ENCODE assay signal across 20 cellular contexts in the genomic region with DNA sequence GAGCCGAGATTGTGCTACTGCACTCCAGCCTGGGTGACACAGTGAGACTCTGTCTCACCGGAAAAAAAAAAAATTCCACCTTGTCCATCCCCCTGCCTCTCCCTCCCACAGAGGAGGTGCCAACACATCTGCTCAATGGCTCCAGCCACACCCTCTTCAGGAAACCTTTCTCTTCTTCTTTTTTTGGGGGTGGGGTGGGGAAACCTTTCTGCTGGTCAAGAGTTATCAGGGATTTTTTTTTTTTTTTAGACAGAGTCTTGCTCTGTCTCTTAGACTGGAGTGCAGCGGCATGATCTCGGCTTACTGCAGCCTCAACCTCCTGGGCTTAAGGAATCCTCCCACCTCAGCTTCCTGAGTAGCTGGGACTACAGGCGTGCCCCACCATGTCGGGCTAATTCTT. TPM values are rescaled to one million over a fixed set of nuclear protein-coding genes. Genes with fewer than 3 reads are reported as not detected.
DNase-seq lines count a peak whose midpoint lies in the region; ATAC-seq and TF ChIP-seq lines count a peak whose summit lies in the region.
"Had no signal": no experiment of that assay in that cellular context is flagged by ENCODE, and none has a peak within 500 bp of the region (broad histone marks: within the 10 kb centered on the region; RNA-seq: fewer than 3 reads in every experiment).

No MANE protein-coding gene starts in this region.

- peaks cover 37 to 92% (median 68%) of the 10 kb centered on the region in 4 donors for H3K4me1 Mint-ChIP-seq in CD4-positive, alpha-beta memory T cell
- H3K4me1 Mint-ChIP-seq in activated T-helper 1 cell treated with anti-CD3 and anti-CD28 coated beads, Interleukin-12 subunit alpha, Interleukin-12 subunit beta, Interleukin-2, Interleukin-4 antibody, amounts not matched to agents 30 ng/mL and 10 ng/mL and 1 ng/mL, durations not matched to agents 14 hours and 24 hours and 36 hours (ENCODE audit: low read depth) = peaks cover 87% of the 10 kb centered on the region
- peaks cover 22% of the 10 kb centered on the region for H3K4me1 Mint-ChIP-seq in memory B cell

- peaks cover 91% of the 10 kb centered on the region for H3K4me1 ChIP-seq in CD4-positive, alpha-beta memory T cell (ENCODE audit: insufficient read depth, low read length)
- H3K4me1 ChIP-seq in IMR-90 (ENCODE audit: control insufficient read depth, insufficient read depth, low read length) = peaks cover 36% of the 10 kb centered on the region

- CTCF ChIA-PET in CD4-positive, alpha-beta memory T cell (lab: Charles Lee; ENCODE audit: partially characterized antibody) = interaction anchor here (1.4 to 10.1 kb wide), 4 partner anchors 19 to 77 kb away, joined by 3 to 91 read pairs (median 8); no protein-coding TSS in a partner anchor
- CTCF ChIA-PET in IMR-90 (lab: Yijun Ruan, JAX) = no interaction called here

- no peak for ATAC-seq in IMR-90 (ENCODE audit: low read depth)
- no peak for ATAC-seq in memory B cell (ENCODE audit: low read depth)
- ATAC-seq: left ventricle myocardium superior had no signal

- H2BK20ac ChIP-seq in IMR-90 (ENCODE audit: low read depth, low read length) = peak overlapping the region; percentile 93

- peak overlapping the region; percentile 23; the same call in 1 of the 2 replicates for H4K5ac ChIP-seq in IMR-90 (ENCODE audit: low read depth, low read length)

- intact Hi-C loops in CD4-positive, alpha-beta memory T cell (cut with micrococcal nuclease) = loop anchor here (5.0 kb wide), 1 partner anchor 40 kb away; a partner anchor contains a TSS
- intact Hi-C loops in IMR-90 (cut with micrococcal nuclease) = no loop called here
- intact Hi-C loops in activated T-helper 1 cell treated with anti-CD3 and anti-CD28 coated beads, Interleukin-12 subunit alpha, Interleukin-12 subunit beta, Interleukin-2, Interleukin-4 antibody, amounts not matched to agents 30 ng/mL and 10 ng/mL and 1 ng/mL, durations not matched to agents 14 hours and 24 hours and 36 hours (cut with micrococcal nuclease) = no loop called here

- H3K27ac Mint-ChIP-seq in CD4-positive, alpha-beta memory T cell = peak overlapping the region; percentile 97 to 100 (median 99)
- H3K27ac Mint-ChIP-seq in activated T-helper 1 cell treated with anti-CD3 and anti-CD28 coated beads, Interleukin-12 subunit alpha, Interleukin-12 subunit beta, Interleukin-2, Interleukin-4 antibody, amounts not matched to agents 30 ng/mL and 10 ng/mL and 1 ng/mL, durations not matched to agents 14 hours and 24 hours and 36 hours = peak overlapping the region; percentile 99
- peak overlapping the region; percentile 80 for H3K27ac Mint-ChIP-seq in memory B cell

- POLR2A ChIA-PET in CD4-positive, alpha-beta memory T cell (lab: Charles Lee; ENCODE audit: partially characterized antibody) = interaction anchor here (0.6 to 7.0 kb wide), 4 partner anchors 35 to 372 kb away, joined by 3 to 192 read pairs (median 28); no protein-coding TSS in a partner anchor
- POLR2A ChIA-PET in IMR-90 (lab: Charles Lee; ENCODE audit: unreplicated experiment) = no interaction called here

- peak overlapping the region in 3 of 8 donors; percentile 4 to 43 (median 40) for H3K4me3 Mint-ChIP-seq in CD4-positive, alpha-beta memory T cell
- peak overlapping the region; percentile 26 for H3K4me3 Mint-ChIP-seq in activated T-helper 1 cell treated with anti-CD3 and anti-CD28 coated beads, Interleukin-12 subunit alpha, Interleukin-12 subunit beta, Interleukin-2, Interleukin-4 antibody, amounts not matched to agents 30 ng/mL and 10 ng/mL and 1 ng/mL, durations not matched to agents 14 hours and 24 hours and 36 hours
- no peak overlapping the region for H3K4me3 Mint-ChIP-seq in memory B cell
- H3K4me3 Mint-ChIP-seq: nephron had no signal

- peak overlapping the region; percentile 11; the same call in 1 of the 2 replicates for H3K18ac ChIP-seq in IMR-90 (ENCODE audit: low read depth, low read length)

- no peaks in the 10 kb centered on the region for H3K36me3 Mint-ChIP-seq in CD4-positive, alpha-beta memory T cell
- H3K36me3 Mint-ChIP-seq in activated T-helper 1 cell treated with anti-CD3 and anti-CD28 coated beads, Interleukin-12 subunit alpha, Interleukin-12 subunit beta, Interleukin-2, Interleukin-4 antibody, amounts not matched to agents 30 ng/mL and 10 ng/mL and 1 ng/mL, durations not matched to agents 14 hours and 24 hours and 36 hours (ENCODE audit: low read depth) = peaks cover 15% of the 10 kb centered on the region
- no peaks in the 10 kb centered on the region for H3K36me3 Mint-ChIP-seq in memory B cell

- no TSS peak for BruUV-seq in IMR-90 (replicated peaks; lab: Mats Ljungman, UMichigan)

- no peaks in the 10 kb centered on the region for H3K9me3 Mint-ChIP-seq in CD4-positive, alpha-beta memory T cell
- H3K9me3 Mint-ChIP-seq in activated T-helper 1 cell treated with anti-CD3 and anti-CD28 coated beads, Interleukin-12 subunit alpha, Interleukin-12 subunit beta, Interleukin-2, Interleukin-4 antibody, amounts not matched to agents 30 ng/mL and 10 ng/mL and 1 ng/mL, durations not matched to agents 14 hours and 24 hours and 36 hours = no peaks in the 10 kb centered on the region
- H3K9me3 Mint-ChIP-seq in memory B cell = no peaks in the 10 kb centered on the region
- H3K9me3 Mint-ChIP-seq: nephron had no signal

- H3K36me3 ChIP-seq in CD4-positive, alpha-beta memory T cell (ENCODE audit: insufficient read depth, low read length) = no peaks in the 10 kb centered on the region
- no peaks in the 10 kb centered on the region for H3K36me3 ChIP-seq in IMR-90 (ENCODE audit: control insufficient read depth, insufficient read depth, low read length)
- H3K36me3 ChIP-seq: BLaER1 treated with 17β-estradiol and CSF1 and Interleukin-3, amounts not matched to agents 10 nM and 100 nM had no signal

- H3K79me1 ChIP-seq in IMR-90 (ENCODE audit: low read depth in 1 of 2, low read length in 2 of 2) = peaks cover 0 to 24% of the 10 kb centered on the region in 2 experiments; a peak in 2 of 4 replicates

- TF ChIP-seq CTCF in IMR-90 (conservative IDR thresholded peaks at IDR 0.05; ENCODE audit: low read depth, low read length) = no peak

- in situ Hi-C loops in IMR-90 (cut with MboI; ENCODE audit: low sequenced_read_pairs) = no loop called here

- no peak overlapping the region for H3K9ac ChIP-seq in IMR-90 (ENCODE audit: low read depth, low read length)
- H3K9ac ChIP-seq: BLaER1 treated with 17β-estradiol and CSF1 and Interleukin-3, amounts not matched to agents 10 nM and 100 nM had no signal

- H3K4me3 ChIP-seq in CD4-positive, alpha-beta memory T cell (ENCODE audit: low read length in 2 of 2) = no peak overlapping the region
- no peak overlapping the region for H3K4me3 ChIP-seq in IMR-90 (ENCODE audit: insufficient read depth, low read depth, low read length)
- H3K4me3 ChIP-seq: BLaER1 treated with 17β-estradiol and CSF1 and Interleukin-3, amounts not matched to agents 10 nM and 100 nM had no signal

- 0 out of 2 replicates have a peak overlapping the region, but pooled peaks have one; percentile 38 for H3K56ac ChIP-seq in IMR-90 (ENCODE audit: extremely low read depth, insufficient read depth, low read length)

- H3K23ac ChIP-seq in IMR-90 (ENCODE audit: low read depth, low read length) = no peak overlapping the region

- H3K27me3 Mint-ChIP-seq in CD4-positive, alpha-beta memory T cell = no peaks in the 10 kb centered on the region
- no peaks in the 10 kb centered on the region for H3K27me3 Mint-ChIP-seq in activated T-helper 1 cell treated with anti-CD3 and anti-CD28 coated beads, Interleukin-12 subunit alpha, Interleukin-12 subunit beta, Interleukin-2, Interleukin-4 antibody, amounts not matched to agents 30 ng/mL and 10 ng/mL and 1 ng/mL, durations not matched to agents 14 hours and 24 hours and 36 hours (ENCODE audit: insufficient read depth)
- H3K27me3 Mint-ChIP-seq in memory B cell = no peaks in the 10 kb centered on the region

- no CpG with 5 or more reads among the region's 6 CpGs for WGBS in IMR-90 (ENCODE audit: extremely low coverage in 2 of 2, insufficient read length in 1 of 2), 2 experiments

- peak overlapping the region; percentile 95 for H2BK120ac ChIP-seq in IMR-90 (ENCODE audit: low read depth, low read length)

- H4K91ac ChIP-seq in IMR-90 (ENCODE audit: insufficient read depth, low read depth, low read length) = peak overlapping the region; percentile 79

- peak overlapping the region; percentile 19 for H2BK5ac ChIP-seq in IMR-90 (ENCODE audit: low read depth, low read length, poor library complexity, severe bottlenecking)

- no peak for TF ChIP-seq POLR2A in IMR-90 (IDR thresholded peaks at IDR 0.05; ENCODE audit: low read depth, low read length)

- TF ChIP-seq RAD21 in IMR-90 (IDR thresholded peaks at IDR 0.05; ENCODE audit: low read length) = no peak

- peak overlapping the region; percentile 95; the same call in 1 of the 2 replicates for H3K4ac ChIP-seq in IMR-90 (ENCODE audit: low read depth, low read length)

- peak overlapping the region; percentile 94; the same call in 1 of the 3 replicates for H2BK15ac ChIP-seq in IMR-90 (ENCODE audit: low read depth, low read length)

- H3K4me2 ChIP-seq in IMR-90 (ENCODE audit: low read depth, low read length) = no peak overlapping the region

- H4K20me1 ChIP-seq in IMR-90 (ENCODE audit: insufficient read depth, low read length) = no peaks in the 10 kb centered on the region
- H4K20me1 ChIP-seq: BLaER1 treated with 17β-estradiol and CSF1 and Interleukin-3, amounts not matched to agents 10 nM and 100 nM had no signal

- peak overlapping the region; percentile 83 for H3K27ac ChIP-seq in CD4-positive, alpha-beta memory T cell (ENCODE audit: low read depth, low read length)
- H3K27ac ChIP-seq in IMR-90 (ENCODE audit: insufficient read depth, low read length) = no peak overlapping the region
- H3K27ac ChIP-seq: BLaER1 treated with 17β-estradiol and CSF1 and Interleukin-3, amounts not matched to agents 10 nM and 100 nM had no signal

- H3K9me1 ChIP-seq in IMR-90 (ENCODE audit: insufficient read depth, low read length) = peaks cover 48% of the 10 kb centered on the region

- peak overlapping the region; percentile 37; the same call in 1 of the 2 replicates for H3K14ac ChIP-seq in IMR-90 (replicated peaks; ENCODE audit: low read depth, low read length)

- H4K8ac ChIP-seq in IMR-90 (ENCODE audit: low read depth in 2 of 2, low read length in 2 of 2) = peak overlapping the region; percentile 14 to 72; a peak in 2 of 4 replicates

- H3K9me3 ChIP-seq in CD4-positive, alpha-beta memory T cell (ENCODE audit: control insufficient read depth in 1 of 2, low read length in 2 of 2) = no peaks in the 10 kb centered on the region
- no peaks in the 10 kb centered on the region for H3K9me3 ChIP-seq in IMR-90 (ENCODE audit: control insufficient read depth, insufficient read depth, low read length)
- H3K9me3 ChIP-seq: BLaER1 treated with 17β-estradiol and CSF1 and Interleukin-3, amounts not matched to agents 10 nM and 100 nM had no signal

- dilution Hi-C loops in IMR-90 (cut with HindIII; ENCODE audit: low sequenced_read_pairs, unreplicated experiment) = no loop called here

- DNase-seq in CD4-positive, alpha-beta memory T cell = no peak
- DNase-seq in IMR-90 = no peak
- DNase-seq in activated T-helper 1 cell treated with anti-CD3 and anti-CD28 coated beads, Interleukin-12 subunit alpha, Interleukin-12 subunit beta, Interleukin-2, Interleukin-4 antibody, amounts not matched to agents 30 ng/mL and 10 ng/mL and 1 ng/mL, durations not matched to agents 14 hours and 24 hours and 36 hours (ENCODE audit: low spot score) = no peak
- DNase-seq in memory B cell (ENCODE audit: low spot score in 2 of 2) = no peak
- no peak for DNase-seq in SKM-1 treated with dmso at 0.1 percent for 144 hours (lab: John Stamatoyannopoulos, UW; ENCODE audit: unreplicated experiment)
- no peak for DNase-seq in central memory CD4-positive, alpha-beta T cell
- no peak for DNase-seq in NCI-H524 (lab: John Stamatoyannopoulos, UW)
- DNase-seq: activated CD4-positive, alpha-beta T cell treated with anti-CD3 and anti-CD28 coated beads, Interleukin-2, amount 50 U/mL, for 48 hours; activated effector memory CD4-positive, alpha-beta T cell treated with anti-CD3 and anti-CD28 coated beads, Interleukin-2, amount 50 U/mL, for 16 hours; DMS79; effector CD4-positive, alpha-beta T cell; left ventricle myocardium superior; NCI-H1048; NCI-H2107; NCI-H82 had no signal

- peak overlapping the region; percentile 79 for H2AK5ac ChIP-seq in IMR-90 (ENCODE audit: low read depth, low read length)

- H2AFZ ChIP-seq in IMR-90 (replicated peaks; ENCODE audit: low read length, poor library complexity) = no peak overlapping the region

- no peaks in the 10 kb centered on the region for H3K27me3 ChIP-seq in CD4-positive, alpha-beta memory T cell (ENCODE audit: insufficient read depth, low read length)
- no peaks in the 10 kb centered on the region for H3K27me3 ChIP-seq in IMR-90 (ENCODE audit: control insufficient read depth, insufficient read depth, low read length)
- H3K27me3 ChIP-seq: BLaER1 treated with 17β-estradiol and CSF1 and Interleukin-3, amounts not matched to agents 10 nM and 100 nM had no signal

- no peak overlapping the region for H2AK9ac ChIP-seq in IMR-90 (replicated peaks; ENCODE audit: low read depth, low read length, poor library complexity)

RNA-seq across cellular contexts. Expression of a gene that starts 18.7 kb away (rescaled TPM):
- total RNA-seq in CD4-positive, alpha-beta memory T cell = 1 to 10 TPM in 1 of 2 experiments, under 1 TPM in 1; 0.25 to 1.8 TPM
- polyA plus RNA-seq in CD4-positive, alpha-beta memory T cell = under 1 TPM; 0.18 to 0.33 TPM
- total RNA-seq in IMR-90 (2012; rRNA removed) = 0.28 TPM in 1 of 2 replicates, not detected in the other
- 0.07 TPM in 1 of 2 replicates, not detected in the other for polyA plus RNA-seq in IMR-90 (2012; rRNA removed)
- polyA plus RNA-seq in IMR-90 (2012; cell fraction: cytosol; rRNA removed) = 0.07 and 0.08 TPM in 2 replicates
- polyA plus RNA-seq in IMR-90 (2012; cell fraction: nucleus; rRNA removed; ENCODE audit: low replicate concordance) = 0.33 and 0.57 TPM in 2 replicates
- 14.5 and 15.5 TPM in 2 replicates for total RNA-seq in activated T-helper 1 cell treated with anti-CD3 and anti-CD28 coated beads, Interleukin-12 subunit alpha, Interleukin-12 subunit beta, Interleukin-2, Interleukin-4 antibody, amounts not matched to agents 30 ng/mL and 10 ng/mL and 1 ng/mL, durations not matched to agents 14 hours and 24 hours and 36 hours
- total RNA-seq: fibroblast of villous mesenchyme, left ventricle myocardium superior, RPMI7951, subcutaneous adipose tissue had no signal

RNA-seq across cellular contexts. Expression of a gene that starts 39.5 kb away (rescaled TPM):
- total RNA-seq in CD4-positive, alpha-beta memory T cell = 1 to 10 TPM; 5.3 to 5.8 TPM
- 1 to 10 TPM; 3.3 to 6.1 TPM for polyA plus RNA-seq in CD4-positive, alpha-beta memory T cell
- total RNA-seq in IMR-90 (2012; rRNA removed) = 257 and 308 TPM in 2 replicates
- 1,187 TPM in 2 replicates for polyA plus RNA-seq in IMR-90 (2012; rRNA removed)
- 1,397 and 1,707 TPM in 2 replicates for polyA plus RNA-seq in IMR-90 (2012; cell fraction: cytosol; rRNA removed)
- polyA plus RNA-seq in IMR-90 (2012; cell fraction: nucleus; rRNA removed; ENCODE audit: low replicate concordance) = 452 and 510 TPM in 2 replicates
- 83.9 and 84.3 TPM in 2 replicates for total RNA-seq in activated T-helper 1 cell treated with anti-CD3 and anti-CD28 coated beads, Interleukin-12 subunit alpha, Interleukin-12 subunit beta, Interleukin-2, Interleukin-4 antibody, amounts not matched to agents 30 ng/mL and 10 ng/mL and 1 ng/mL, durations not matched to agents 14 hours and 24 hours and 36 hours

Comparison
In these comparisons a context has a peak if more than half of its experiments do, and no peak if none do; other contexts are left out.
1. RNA of a gene that starts 39.5 kb away (total RNA-seq): 257 to 308 TPM in IMR-90 and 83.9 to 84.3 TPM in activated T-helper 1 cell treated with anti-CD3 and anti-CD28 coated beads, Interleukin-12 subunit alpha, Interleukin-12 subunit beta, Interleukin-2, Interleukin-4 antibody, amounts not matched to agents 30 ng/mL and 10 ng/mL and 1 ng/mL, durations not matched to agents 14 hours and 24 hours and 36 hours; 5.3 to 5.8 TPM in CD4-positive, alpha-beta memory T cell; every median in the first group is over 10 times any median in the second.
2. Peak in every context shown above with its lines, with median percentiles within 50 percentile points of each other: H3K27ac Mint-ChIP-seq.